ENCODE assay signal across 9 cellular contexts in genomic region chr12:11981174-11981733, GRCh38.
DNase-seq lines count a peak whose midpoint lies in the region; ATAC-seq and TF ChIP-seq lines count a peak whose summit lies in the region.
"Had no signal": no experiment of that assay in that cellular context is flagged by ENCODE, and none has a peak within 500 bp of the region (broad histone marks: within the 10 kb centered on the region; RNA-seq: fewer than 3 reads in every experiment).

No MANE protein-coding gene starts in this region.

- peak; percentile 81 for ATAC-seq in HG03457 (IDR thresholded peaks at IDR 0.05; ENCODE audit: unreplicated experiment)
- ATAC-seq in natural killer cell treated with Interleukin-12 subunit alpha and Interleukin-12 subunit beta and Interleukin-15 and Interleukin-18, amount 100 ng/mL, for 72 hours: peak; percentile 95 to 96

- H3K4me3 Mint-ChIP-seq in natural killer cell treated with Interleukin-12 subunit alpha and Interleukin-12 subunit beta and Interleukin-15 and Interleukin-18, amount 100 ng/mL, for 72 hours: peak overlapping the region; percentile 85

- H3K9me3 Mint-ChIP-seq in natural killer cell treated with Interleukin-12 subunit alpha and Interleukin-12 subunit beta and Interleukin-15 and Interleukin-18, amount 100 ng/mL, for 72 hours: peaks cover 8% of the 10 kb centered on the region

- no peak overlapping the region for H3K27ac ChIP-seq in transverse colon
- H3K27ac ChIP-seq: parathyroid adenoma had no signal

- no peaks in the 10 kb centered on the region for H3K36me3 ChIP-seq in transverse colon

- WGBS in transverse colon (ENCODE audit: low coverage in 1 of 2), 2 donors: 65 to 78% methylated on average over 3 to 7 of the region's 7 CpGs

- intact Hi-C loops in transverse colon (cut with DNase I; ENCODE audit: low total_unique reads): no loop called here

- no peak for TF ChIP-seq POLR2A in transverse colon (IDR thresholded peaks at IDR 0.05)

- H3K9me3 ChIP-seq in transverse colon: no peaks in the 10 kb centered on the region

- TF ChIP-seq EP300 in transverse colon (IDR thresholded peaks at IDR 0.05; ENCODE audit: low read depth): no peak

- H3K4me3 ChIP-seq in transverse colon: no peak overlapping the region

- H3K27me3 Mint-ChIP-seq in natural killer cell treated with Interleukin-12 subunit alpha and Interleukin-12 subunit beta and Interleukin-15 and Interleukin-18, amount 100 ng/mL, for 72 hours: peaks cover 2 to 10% of the 10 kb centered on the region in 2 donors

- peaks cover 26% of the 10 kb centered on the region for H3K36me3 Mint-ChIP-seq in natural killer cell treated with Interleukin-12 subunit alpha and Interleukin-12 subunit beta and Interleukin-15 and Interleukin-18, amount 100 ng/mL, for 72 hours

- peaks cover 46 to 61% of the 10 kb centered on the region in 2 donors for H3K4me1 Mint-ChIP-seq in natural killer cell treated with Interleukin-12 subunit alpha and Interleukin-12 subunit beta and Interleukin-15 and Interleukin-18, amount 100 ng/mL, for 72 hours (ENCODE audit: low read depth in 2 of 2)

- no peaks in the 10 kb centered on the region for H3K27me3 ChIP-seq in transverse colon

- H3K4me1 ChIP-seq in transverse colon: no peaks in the 10 kb centered on the region
- H3K4me1 ChIP-seq: parathyroid adenoma had no signal

- DNase-seq in activated gamma-delta T cell treated with Interleukin-2 at 50 U/mL for 16 hours (peak; percentile 45), activated gamma-delta T cell (lab: John Stamatoyannopoulos, UW) (no peak), NCI-H524 treated with DMSO at 0.1 percent for 48 hours (lab: John Stamatoyannopoulos, UW) (no peak), transverse colon (no peak), NCI-H2081 (lab: John Stamatoyannopoulos, UW) (no peak)
- peak in 2 of 3 experiments; percentile 37 to 38 for DNase-seq in activated CD8-positive, alpha-beta memory T cell treated with anti-CD3 and anti-CD28 coated beads for 48 hours (ENCODE audit: low read depth in 2 of 3, low spot score in 2 of 3)
- DNase-seq in natural killer cell treated with Interleukin-12 subunit alpha and Interleukin-12 subunit beta and Interleukin-15 and Interleukin-18, amount 100 ng/mL, for 72 hours (ENCODE audit: low spot score): peak; percentile 82

- H3K27ac Mint-ChIP-seq in natural killer cell treated with Interleukin-12 subunit alpha and Interleukin-12 subunit beta and Interleukin-15 and Interleukin-18, amount 100 ng/mL, for 72 hours: peak overlapping the region; percentile 96 to 98

- in situ Hi-C loops in transverse colon (cut with MboI; ENCODE audit: low pct_ligation_motif_present in 1 of 4, low pct_unique_long_range_greater_than_20kb in 1 of 4, low sequenced_read_pairs in 3 of 4): no loop called here

- TF ChIP-seq CTCF in transverse colon (IDR thresholded peaks at IDR 0.05): no peak

Comparison
In these comparisons a context has a peak if more than half of its experiments do, and no peak if none do; other contexts are left out.
1. DNase-seq: peak in activated gamma-delta T cell treated with Interleukin-2 at 50 U/mL for 16 hours (single experiment), activated CD8-positive, alpha-beta memory T cell treated with anti-CD3 and anti-CD28 coated beads for 48 hours (2 of 3) and natural killer cell treated with Interleukin-12 subunit alpha and Interleukin-12 subunit beta and Interleukin-15 and Interleukin-18, amount 100 ng/mL, for 72 hours (single experiment); none in activated gamma-delta T cell (single experiment), NCI-H524 treated with DMSO at 0.1 percent for 48 hours (single experiment), transverse colon (single experiment) and NCI-H2081 (0 of 2).